In the genomic region with DNA sequence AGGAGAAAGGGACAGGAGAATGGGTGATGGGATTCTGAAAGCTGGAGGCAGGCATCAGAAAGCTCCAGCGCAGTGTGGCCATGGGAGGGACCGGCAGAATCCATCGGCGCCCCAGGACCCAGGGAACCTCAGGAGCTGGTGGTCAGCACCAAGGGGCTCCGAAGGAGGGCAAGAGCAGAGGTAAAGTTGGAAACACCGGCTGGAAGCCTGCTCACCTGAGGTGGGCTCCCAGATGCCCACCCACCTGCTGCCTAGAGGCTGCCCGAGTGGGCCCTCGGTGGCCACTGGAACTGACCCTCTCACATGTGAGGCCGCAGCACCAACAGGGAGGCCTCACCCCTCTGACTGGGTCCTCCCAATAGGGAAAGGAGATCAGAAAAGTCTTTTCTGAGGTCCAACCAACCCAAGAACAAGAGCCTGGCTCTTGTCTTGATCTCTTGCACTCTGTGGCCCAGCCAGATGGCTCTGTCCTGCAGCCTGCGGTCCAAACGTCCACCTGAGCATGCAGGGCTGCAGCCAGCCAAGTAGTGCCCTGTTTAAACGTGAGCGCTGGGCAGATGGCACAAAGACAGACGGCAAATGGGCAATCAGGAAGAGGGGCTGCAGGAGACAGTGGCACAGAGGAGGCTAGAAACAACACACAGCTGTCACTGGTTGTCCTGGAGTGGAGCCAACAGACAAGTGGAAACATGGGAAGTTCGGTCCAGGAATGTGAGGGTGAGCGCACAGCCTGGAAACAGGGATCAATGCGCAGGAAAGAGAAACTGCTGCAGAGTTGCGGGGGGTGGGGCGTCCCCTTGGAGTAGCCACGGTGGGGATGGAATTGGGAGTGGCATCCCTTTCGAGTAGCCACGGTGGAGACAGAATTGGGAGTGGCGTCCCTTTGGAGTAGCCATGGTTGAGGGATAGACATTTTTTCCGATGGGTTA, we compare ENCODE assay signal across 1 cellular context.
TF ChIP-seq lines count a peak whose summit lies in the region.

No MANE protein-coding gene starts in this region.

TF ChIP-seq in H1, 55 proteins besides CTCF, POLR2A, EP300 and RAD21:
- TF ChIP-seq SP2 (IDR thresholded peaks at IDR 0.05; ENCODE audit: low read length) = no peak
- no peak for TF ChIP-seq SUZ12 (IDR thresholded peaks at IDR 0.05; ENCODE audit: low read length)
- no peak for TF ChIP-seq CBX5 (IDR thresholded peaks at IDR 0.05; ENCODE audit: low read depth, low read length)
- no peak for TF ChIP-seq POU5F1 (IDR thresholded peaks at IDR 0.05; ENCODE audit: low read depth, low read length)
- no peak for TF ChIP-seq EZH2 (IDR thresholded peaks at IDR 0.05; ENCODE audit: low read depth, low read length, severe bottlenecking)
- no peak for TF ChIP-seq KDM5A (IDR thresholded peaks at IDR 0.05; ENCODE audit: low read length)
- no peak for TF ChIP-seq TAF7 (optimal IDR thresholded peaks at IDR 0.05; ENCODE audit: borderline replicate concordance, low read depth, low read length)
- TF ChIP-seq PHF8 (conservative IDR thresholded peaks at IDR 0.05; ENCODE audit: low read depth, low read length) = no peak
TF ChIP-seq in H1: peak in this region for 0.
